Comparison of ENCODE assay signal across 1 cellular context in the genomic region with DNA sequence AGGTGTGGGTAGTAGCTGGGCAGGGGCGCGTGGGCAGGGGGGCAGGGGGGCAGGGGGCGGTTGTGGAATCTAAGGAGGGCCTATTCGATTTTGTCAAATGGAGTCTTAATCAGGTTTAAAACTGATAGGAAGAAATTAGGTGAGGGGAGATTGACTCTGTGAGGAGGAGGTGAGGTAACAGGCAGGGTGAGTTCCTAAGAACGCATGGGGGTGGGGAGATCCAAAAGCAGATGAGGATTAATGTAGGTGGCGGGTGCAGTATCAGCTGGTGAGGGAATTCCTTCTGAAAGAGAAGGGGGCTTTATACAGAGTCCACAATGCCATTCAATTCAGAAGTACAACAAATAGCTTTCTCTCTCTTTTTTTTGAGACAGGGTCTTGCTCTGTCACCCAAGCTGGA.
TF ChIP-seq lines count a peak whose summit lies in the region.

No MANE protein-coding gene starts in this region.

TF ChIP-seq in GM23338, 12 proteins besides CTCF, POLR2A, EP300 and RAD21:
- TF ChIP-seq, protein P1, sequence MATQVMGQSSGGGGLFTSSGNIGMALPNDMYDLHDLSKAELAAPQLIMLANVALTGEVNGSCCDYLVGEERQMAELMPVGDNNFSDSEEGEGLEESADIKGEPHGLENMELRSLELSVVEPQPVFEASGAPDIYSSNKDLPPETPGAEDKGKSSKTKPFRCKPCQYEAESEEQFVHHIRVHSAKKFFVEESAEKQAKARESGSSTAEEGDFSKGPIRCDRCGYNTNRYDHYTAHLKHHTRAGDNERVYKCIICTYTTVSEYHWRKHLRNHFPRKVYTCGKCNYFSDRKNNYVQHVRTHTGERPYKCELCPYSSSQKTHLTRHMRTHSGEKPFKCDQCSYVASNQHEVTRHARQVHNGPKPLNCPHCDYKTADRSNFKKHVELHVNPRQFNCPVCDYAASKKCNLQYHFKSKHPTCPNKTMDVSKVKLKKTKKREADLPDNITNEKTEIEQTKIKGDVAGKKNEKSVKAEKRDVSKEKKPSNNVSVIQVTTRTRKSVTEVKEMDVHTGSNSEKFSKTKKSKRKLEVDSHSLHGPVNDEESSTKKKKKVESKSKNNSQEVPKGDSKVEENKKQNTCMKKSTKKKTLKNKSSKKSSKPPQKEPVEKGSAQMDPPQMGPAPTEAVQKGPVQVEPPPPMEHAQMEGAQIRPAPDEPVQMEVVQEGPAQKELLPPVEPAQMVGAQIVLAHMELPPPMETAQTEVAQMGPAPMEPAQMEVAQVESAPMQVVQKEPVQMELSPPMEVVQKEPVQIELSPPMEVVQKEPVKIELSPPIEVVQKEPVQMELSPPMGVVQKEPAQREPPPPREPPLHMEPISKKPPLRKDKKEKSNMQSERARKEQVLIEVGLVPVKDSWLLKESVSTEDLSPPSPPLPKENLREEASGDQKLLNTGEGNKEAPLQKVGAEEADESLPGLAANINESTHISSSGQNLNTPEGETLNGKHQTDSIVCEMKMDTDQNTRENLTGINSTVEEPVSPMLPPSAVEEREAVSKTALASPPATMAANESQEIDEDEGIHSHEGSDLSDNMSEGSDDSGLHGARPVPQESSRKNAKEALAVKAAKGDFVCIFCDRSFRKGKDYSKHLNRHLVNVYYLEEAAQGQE (IDR thresholded peaks at IDR 0.05; ENCODE audit: unreplicated experiment) = no peak
- no peak for TF ChIP-seq ZNF331 (CRISPR knock-in tag; IDR thresholded peaks at IDR 0.05; ENCODE audit: low read depth)
- no peak for TF ChIP-seq STAT1 (IDR thresholded peaks at IDR 0.05; ENCODE audit: unreplicated experiment)
- TF ChIP-seq EZH2 (IDR thresholded peaks at IDR 0.05; ENCODE audit: low read depth, unreplicated experiment) = no peak
- no peak for TF ChIP-seq NANOG (IDR thresholded peaks at IDR 0.05; ENCODE audit: borderline replicate concordance)
- no peak for TF ChIP-seq JUNB (IDR thresholded peaks at IDR 0.05; ENCODE audit: unreplicated experiment)
- TF ChIP-seq, protein P2, sequence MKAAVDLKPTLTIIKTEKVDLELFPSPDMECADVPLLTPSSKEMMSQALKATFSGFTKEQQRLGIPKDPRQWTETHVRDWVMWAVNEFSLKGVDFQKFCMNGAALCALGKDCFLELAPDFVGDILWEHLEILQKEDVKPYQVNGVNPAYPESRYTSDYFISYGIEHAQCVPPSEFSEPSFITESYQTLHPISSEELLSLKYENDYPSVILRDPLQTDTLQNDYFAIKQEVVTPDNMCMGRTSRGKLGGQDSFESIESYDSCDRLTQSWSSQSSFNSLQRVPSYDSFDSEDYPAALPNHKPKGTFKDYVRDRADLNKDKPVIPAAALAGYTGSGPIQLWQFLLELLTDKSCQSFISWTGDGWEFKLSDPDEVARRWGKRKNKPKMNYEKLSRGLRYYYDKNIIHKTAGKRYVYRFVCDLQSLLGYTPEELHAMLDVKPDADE (IDR thresholded peaks at IDR 0.05) = no peak
- no peak for TF ChIP-seq ZNF114 (CRISPR knock-in tag; IDR thresholded peaks at IDR 0.05)
- no peak for TF ChIP-seq POLR2AphosphoS5 (IDR thresholded peaks at IDR 0.05; ENCODE audit: low read depth)
- TF ChIP-seq, protein P3, sequence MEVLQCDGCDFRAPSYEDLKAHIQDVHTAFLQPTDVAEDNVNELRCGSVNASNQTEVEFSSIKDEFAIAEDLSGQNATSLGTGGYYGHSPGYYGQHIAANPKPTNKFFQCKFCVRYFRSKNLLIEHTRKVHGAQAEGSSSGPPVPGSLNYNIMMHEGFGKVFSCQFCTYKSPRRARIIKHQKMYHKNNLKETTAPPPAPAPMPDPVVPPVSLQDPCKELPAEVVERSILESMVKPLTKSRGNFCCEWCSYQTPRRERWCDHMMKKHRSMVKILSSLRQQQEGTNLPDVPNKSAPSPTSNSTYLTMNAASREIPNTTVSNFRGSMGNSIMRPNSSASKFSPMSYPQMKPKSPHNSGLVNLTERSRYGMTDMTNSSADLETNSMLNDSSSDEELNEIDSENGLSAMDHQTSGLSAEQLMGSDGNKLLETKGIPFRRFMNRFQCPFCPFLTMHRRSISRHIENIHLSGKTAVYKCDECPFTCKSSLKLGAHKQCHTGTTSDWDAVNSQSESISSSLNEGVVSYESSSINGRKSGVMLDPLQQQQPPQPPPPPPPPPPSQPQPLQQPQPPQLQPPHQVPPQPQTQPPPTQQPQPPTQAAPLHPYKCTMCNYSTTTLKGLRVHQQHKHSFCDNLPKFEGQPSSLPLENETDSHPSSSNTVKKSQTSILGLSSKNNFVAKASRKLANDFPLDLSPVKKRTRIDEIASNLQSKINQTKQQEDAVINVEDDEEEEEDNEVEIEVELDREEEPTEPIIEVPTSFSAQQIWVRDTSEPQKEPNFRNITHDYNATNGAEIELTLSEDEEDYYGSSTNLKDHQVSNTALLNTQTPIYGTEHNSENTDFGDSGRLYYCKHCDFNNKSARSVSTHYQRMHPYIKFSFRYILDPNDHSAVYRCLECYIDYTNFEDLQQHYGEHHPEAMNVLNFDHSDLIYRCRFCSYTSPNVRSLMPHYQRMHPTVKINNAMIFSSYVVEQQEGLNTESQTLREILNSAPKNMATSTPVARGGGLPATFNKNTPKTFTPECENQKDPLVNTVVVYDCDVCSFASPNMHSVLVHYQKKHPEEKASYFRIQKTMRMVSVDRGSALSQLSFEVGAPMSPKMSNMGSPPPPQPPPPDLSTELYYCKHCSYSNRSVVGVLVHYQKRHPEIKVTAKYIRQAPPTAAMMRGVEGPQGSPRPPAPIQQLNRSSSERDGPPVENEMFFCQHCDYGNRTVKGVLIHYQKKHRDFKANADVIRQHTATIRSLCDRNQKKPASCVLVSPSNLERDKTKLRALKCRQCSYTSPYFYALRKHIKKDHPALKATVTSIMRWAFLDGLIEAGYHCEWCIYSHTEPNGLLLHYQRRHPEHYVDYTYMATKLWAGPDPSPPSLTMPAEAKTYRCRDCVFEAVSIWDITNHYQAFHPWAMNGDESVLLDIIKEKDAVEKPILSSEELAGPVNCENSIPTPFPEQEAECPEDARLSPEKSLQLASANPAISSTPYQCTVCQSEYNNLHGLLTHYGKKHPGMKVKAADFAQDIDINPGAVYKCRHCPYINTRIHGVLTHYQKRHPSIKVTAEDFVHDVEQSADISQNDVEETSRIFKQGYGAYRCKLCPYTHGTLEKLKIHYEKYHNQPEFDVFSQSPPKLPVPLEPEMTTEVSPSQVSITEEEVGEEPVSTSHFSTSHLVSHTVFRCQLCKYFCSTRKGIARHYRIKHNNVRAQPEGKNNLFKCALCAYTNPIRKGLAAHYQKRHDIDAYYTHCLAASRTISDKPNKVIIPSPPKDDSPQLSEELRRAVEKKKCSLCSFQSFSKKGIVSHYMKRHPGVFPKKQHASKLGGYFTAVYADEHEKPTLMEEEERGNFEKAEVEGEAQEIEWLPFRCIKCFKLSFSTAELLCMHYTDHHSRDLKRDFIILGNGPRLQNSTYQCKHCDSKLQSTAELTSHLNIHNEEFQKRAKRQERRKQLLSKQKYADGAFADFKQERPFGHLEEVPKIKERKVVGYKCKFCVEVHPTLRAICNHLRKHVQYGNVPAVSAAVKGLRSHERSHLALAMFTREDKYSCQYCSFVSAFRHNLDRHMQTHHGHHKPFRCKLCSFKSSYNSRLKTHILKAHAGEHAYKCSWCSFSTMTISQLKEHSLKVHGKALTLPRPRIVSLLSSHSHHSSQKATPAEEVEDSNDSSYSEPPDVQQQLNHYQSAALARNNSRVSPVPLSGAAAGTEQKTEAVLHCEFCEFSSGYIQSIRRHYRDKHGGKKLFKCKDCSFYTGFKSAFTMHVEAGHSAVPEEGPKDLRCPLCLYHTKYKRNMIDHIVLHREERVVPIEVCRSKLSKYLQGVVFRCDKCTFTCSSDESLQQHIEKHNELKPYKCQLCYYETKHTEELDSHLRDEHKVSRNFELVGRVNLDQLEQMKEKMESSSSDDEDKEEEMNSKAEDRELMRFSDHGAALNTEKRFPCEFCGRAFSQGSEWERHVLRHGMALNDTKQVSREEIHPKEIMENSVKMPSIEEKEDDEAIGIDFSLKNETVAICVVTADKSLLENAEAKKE (CRISPR knock-in tag; IDR thresholded peaks at IDR 0.05) = no peak
- TF ChIP-seq EZH2phosphoT487 (IDR thresholded peaks at IDR 0.05; ENCODE audit: unreplicated experiment) = no peak
- TF ChIP-seq CREB1 (CRISPR knock-in tag; IDR thresholded peaks at IDR 0.05; ENCODE audit: low read depth) = no peak
